In genomic region chr13:109655611-109656010, GRCh38 we compare ENCODE assay signal across 20 cellular contexts.
DNase-seq lines count a peak whose midpoint lies in the region; ATAC-seq, FAIRE-seq and TF ChIP-seq lines count a peak whose summit lies in the region.
"Had no signal": no experiment of that assay in that cellular context is flagged by ENCODE, and none has a peak within 500 bp of the region (broad histone marks: within the 10 kb centered on the region; RNA-seq: fewer than 3 reads in every experiment).

No MANE protein-coding gene starts in this region.

- no peak overlapping the region for H2AFZ ChIP-seq in PC-3 (ENCODE audit: low read length)

- no peak for TF ChIP-seq EP300 in stomach (IDR thresholded peaks at IDR 0.05)

- FAIRE-seq in kidney (lab: Jason Lieb, UNC): no peak
- FAIRE-seq: pancreas had no signal

- peaks cover 6 to 57% of the 10 kb centered on the region in 2 donors for H3K4me1 ChIP-seq in left lung
- H3K4me1 ChIP-seq in stomach: peaks cover 0 to 8% (median 0%) of the 10 kb centered on the region in 4 donors
- H3K4me1 ChIP-seq in PC-3 (ENCODE audit: insufficient read depth, low read length): no peaks in the 10 kb centered on the region
- peaks cover 0 to 5% of the 10 kb centered on the region in 2 donors for H3K4me1 ChIP-seq in kidney (ENCODE audit: control insufficient read depth in 1 of 2, insufficient read depth in 1 of 2, low read depth in 1 of 2, low read length in 2 of 2)
- H3K4me1 ChIP-seq: Caco-2, pancreas had no signal

- H3K27ac ChIP-seq in adipose tissue (ENCODE audit: low read depth, low read length) (peak overlapping the region; percentile 65), left lung (peak overlapping the region; percentile 65 to 92), stomach (peak overlapping the region in 4 of 5 donors; percentile 28 to 75 (median 53)), PC-3 (ENCODE audit: low read length) (no peak overlapping the region), kidney (ENCODE audit: low read depth in 2 of 2, low read length in 2 of 2) (no peak overlapping the region)
- H3K27ac ChIP-seq: RWPE1 had no signal

- H3K9me3 ChIP-seq in left lung: no peaks in the 10 kb centered on the region
- no peaks in the 10 kb centered on the region for H3K9me3 ChIP-seq in stomach
- H3K9me3 ChIP-seq in PC-3 (ENCODE audit: low read length): no peaks in the 10 kb centered on the region
- H3K9me3 ChIP-seq in kidney (ENCODE audit: control insufficient read depth in 1 of 2, low read length in 2 of 2): no peaks in the 10 kb centered on the region
- H3K9me3 ChIP-seq: Caco-2, pancreas, tibial nerve had no signal

- H3K36me3 ChIP-seq in left lung (no peaks in the 10 kb centered on the region), stomach (no peaks in the 10 kb centered on the region), PC-3 (ENCODE audit: low read depth, low read length) (no peaks in the 10 kb centered on the region), kidney (ENCODE audit: control insufficient read depth in 1 of 2, insufficient read depth in 2 of 2, low read length in 2 of 2) (no peaks in the 10 kb centered on the region)
- H3K36me3 ChIP-seq: pancreas, tibial nerve had no signal

- 71 to 80% (median 76%) methylated on average over 5 of the region's 5 CpGs for WGBS in adipose tissue, 3 donors
- 88 to 98% (median 92%) methylated on average over 5 of the region's 5 CpGs for WGBS in stomach, 5 donors

- no peaks in the 10 kb centered on the region for H3K27me3 ChIP-seq in left lung
- no peaks in the 10 kb centered on the region for H3K27me3 ChIP-seq in stomach
- no peaks in the 10 kb centered on the region for H3K27me3 ChIP-seq in PC-3 (ENCODE audit: low read length)
- H3K27me3 ChIP-seq: pancreas, tibial nerve had no signal

- no peak overlapping the region for H3K4me2 ChIP-seq in PC-3 (ENCODE audit: low read length)

- DNase-seq in Kasumi-1 (lab: John Stamatoyannopoulos, UW): peak; percentile 11 to 20
- DNase-seq in left lung: no peak
- DNase-seq in stomach: no peak
- DNase-seq in PC-3: no peak
- no peak for DNase-seq in kidney
- no peak for DNase-seq in G401 (ENCODE audit: low spot score)
- DNase-seq: activated CD4-positive, CD25-positive, alpha-beta regulatory T cell treated with anti-CD3 and anti-CD28 coated beads, Interleukin-2, amount 50 U/mL, for 72 hours; activated naive CD4-positive, alpha-beta T cell treated with anti-CD3 and anti-CD28 coated beads, Interleukin-2, amount 50 U/mL, for 16 hours; activated T-cell treated with anti-CD3 and anti-CD28 coated beads, Interleukin-2, amount 50 U/mL, for 72 hours; Caco-2; H9; head of caudate nucleus; immature natural killer cell; NCI-H226; pancreas; stimulated activated CD4-positive, alpha-beta T cell treated with anti-CD3 and anti-CD28 coated beads, Interleukin-1b, Interleukin-23, amount 100 ng/mL, for 48 hours; stimulated activated naive CD4-positive, alpha-beta T cell had no signal

- in situ Hi-C loops in G401 (cut with HindIII; ENCODE audit: low sequenced_read_pairs): no loop called here

- H3K4me3 ChIP-seq in left lung (no peak overlapping the region), stomach (no peak overlapping the region), PC-3 (ENCODE audit: low read length) (no peak overlapping the region), kidney (ENCODE audit: low read length in 2 of 2) (no peak overlapping the region)
- H3K4me3 ChIP-seq: pancreas, tibial nerve had no signal

- H3K79me2 ChIP-seq in PC-3 (ENCODE audit: low read length): no peaks in the 10 kb centered on the region

- no peak overlapping the region for H3K9ac ChIP-seq in PC-3 (ENCODE audit: low read length)
- H3K9ac ChIP-seq in kidney (ENCODE audit: low read length in 2 of 2): no peak overlapping the region

- no peaks in the 10 kb centered on the region for H3F3A ChIP-seq in PC-3 (ENCODE audit: low read length, unreplicated experiment)

- POLR2A ChIA-PET in PC-3 (lab: Charles Lee; ENCODE audit: unreplicated experiment): no interaction called here

- no peak for TF ChIP-seq POLR2A in stomach (IDR thresholded peaks at IDR 0.05)

- no peak for ATAC-seq in left lung
- ATAC-seq in PC-3: no peak
- ATAC-seq: activated T-cell treated with anti-CD3 and anti-CD28 coated beads, Interleukin-2, amount 50 U/mL, for 72 hours had no signal

- no TSS peak for BruUV-seq in PC-3 (replicated peaks; lab: Mats Ljungman, UMichigan)

- TF ChIP-seq CTCF in left lung (IDR thresholded peaks at IDR 0.05) (no peak), stomach (IDR thresholded peaks at IDR 0.05) (no peak), PC-3 (conservative IDR thresholded peaks at IDR 0.05; ENCODE audit: low read depth, low read length) (no peak), kidney (IDR thresholded peaks at IDR 0.05; ENCODE audit: borderline replicate concordance, extremely low read depth, insufficient read depth) (no peak)

- intact Hi-C loops in left lung (cut with DNase I) (no loop called here), stomach (cut with DNase I; ENCODE audit: low total_unique reads) (no loop called here), PC-3 (cut with micrococcal nuclease) (no loop called here), kidney (cut with DNase I) (no loop called here)

- CTCF ChIA-PET in PC-3 (lab: Charles Lee): no interaction called here

- H3K9me2 ChIP-seq in PC-3 (replicated peaks; ENCODE audit: low read length): no peaks in the 10 kb centered on the region

- H4K20me1 ChIP-seq in PC-3 (ENCODE audit: low read length): no peaks in the 10 kb centered on the region

Comparison
In these comparisons a context has a peak if more than half of its experiments do, and no peak if none do; other contexts are left out.
1. DNase-seq: peak in Kasumi-1 (2 of 2); none in left lung (0 of 2), stomach (single experiment), PC-3 (single experiment), kidney (single experiment) and G401 (single experiment).
2. H3K27ac ChIP-seq: peak in adipose tissue (single experiment), left lung (2 of 2) and stomach (4 of 5); none in PC-3 (single experiment) and kidney (0 of 2).